7 cellular contexts compared by ENCODE assay signal in genomic region chr4:40325406-40326019, GRCh38. TPM values are rescaled to one million over a fixed set of nuclear protein-coding genes. Genes with fewer than 3 reads are reported as not detected.
DNase-seq lines count a peak whose midpoint lies in the region; ATAC-seq and TF ChIP-seq lines count a peak whose summit lies in the region.

No MANE protein-coding gene starts in this region.

- H3K4me1 ChIP-seq in GM23338 (ENCODE audit: insufficient read depth), result peaks cover 25% of the 10 kb centered on the region
- H3K4me1 ChIP-seq in Karpas-422 (ENCODE audit: low read length), result peaks cover 41% of the 10 kb centered on the region
- H3K4me1 ChIP-seq in heart right ventricle, result peaks cover 0 to 10% (median 0%) of the 10 kb centered on the region in 9 donors
- no peaks in the 10 kb centered on the region for H3K4me1 ChIP-seq in smooth muscle cell (ENCODE audit: low read depth)

- H3K9me3 ChIP-seq in Karpas-422 (ENCODE audit: low read length) (no peaks in the 10 kb centered on the region), heart right ventricle (no peaks in the 10 kb centered on the region), smooth muscle cell (replicated peaks; ENCODE audit: low read depth) (no peaks in the 10 kb centered on the region)

- H3F3A ChIP-seq in GM23338 (replicated peaks; ENCODE audit: low read depth) (no peaks in the 10 kb centered on the region), smooth muscle cell (ENCODE audit: low read depth) (peaks cover 11% of the 10 kb centered on the region)

- 23% methylated on average over 2 of the region's 2 CpGs for WGBS in heart right ventricle, 2 donors
- 23% methylated on average over 2 of the region's 2 CpGs for WGBS in smooth muscle cell (ENCODE audit: low lambda C conversion rate)

- no peaks in the 10 kb centered on the region for H3K9me2 ChIP-seq in GM23338 (ENCODE audit: insufficient read depth)
- H3K9me2 ChIP-seq in Karpas-422 (replicated peaks; ENCODE audit: insufficient read depth, low read length), result no peaks in the 10 kb centered on the region

- TF ChIP-seq CTCF in GM12873 (IDR thresholded peaks at IDR 0.05; ENCODE audit: insufficient read depth, low read depth, low read length, missing control alignments), result peak; percentile 88
- TF ChIP-seq CTCF in GM23338 (conservative IDR thresholded peaks at IDR 0.05; ENCODE audit: low read depth in 2 of 2), result peak; percentile 88 to 96
- peak; percentile 31 to 85 (median 69) for TF ChIP-seq CTCF in heart right ventricle (IDR thresholded peaks at IDR 0.05)
- TF ChIP-seq CTCF in smooth muscle cell (IDR thresholded peaks at IDR 0.05; ENCODE audit: borderline replicate concordance, insufficient read depth, poor library complexity, severe bottlenecking), result peak; percentile 77

- H3K36me3 ChIP-seq in GM23338 (ENCODE audit: insufficient read depth), result no peaks in the 10 kb centered on the region
- no peaks in the 10 kb centered on the region for H3K36me3 ChIP-seq in Karpas-422 (ENCODE audit: insufficient read depth, low read length)
- no peaks in the 10 kb centered on the region for H3K36me3 ChIP-seq in heart right ventricle
- H3K36me3 ChIP-seq in smooth muscle cell (ENCODE audit: low read depth), result no peaks in the 10 kb centered on the region

- intact Hi-C loops in heart right ventricle (cut with DNase I), result no loop called here

- H3K27me3 Mint-ChIP-seq in GM23338 (ENCODE audit: insufficient read depth, low read depth, poor library complexity), result peaks cover 17% of the 10 kb centered on the region

- H3K27me3 ChIP-seq in GM23338 (ENCODE audit: insufficient read depth), result no peaks in the 10 kb centered on the region
- no peaks in the 10 kb centered on the region for H3K27me3 ChIP-seq in Karpas-422 (ENCODE audit: low read length)
- H3K27me3 ChIP-seq in heart right ventricle, result peaks cover 0 to 6% (median 0%) of the 10 kb centered on the region in 7 donors
- no peaks in the 10 kb centered on the region for H3K27me3 ChIP-seq in smooth muscle cell (ENCODE audit: low read depth)

- H3K4me3 ChIP-seq in GM23338 (no peak overlapping the region), Karpas-422 (ENCODE audit: low read length) (no peak overlapping the region), heart right ventricle (no peak overlapping the region), smooth muscle cell (no peak overlapping the region)

- no peak overlapping the region for H3K9ac ChIP-seq in Karpas-422 (ENCODE audit: low read length)
- no peak overlapping the region for H3K9ac ChIP-seq in smooth muscle cell (ENCODE audit: low read depth)

- H3K36me3 Mint-ChIP-seq in GM23338 (ENCODE audit: low read depth), result no peaks in the 10 kb centered on the region; the same call in 2 of the 3 replicates
- H3K36me3 Mint-ChIP-seq in activated naive CD4-positive, alpha-beta T cell treated with anti-CD3 and anti-CD28 coated beads, Interleukin-2, amount 50 U/mL, for 72 hours, result no peaks in the 10 kb centered on the region

- H2AFZ ChIP-seq in GM23338 (no peak overlapping the region), Karpas-422 (ENCODE audit: low read length) (no peak overlapping the region; the same call in 1 of the 2 replicates), smooth muscle cell (ENCODE audit: low read depth) (no peak overlapping the region)

- no peak overlapping the region for H3K4me3 Mint-ChIP-seq in GM23338

- H3K27ac Mint-ChIP-seq in GM23338, result no peak overlapping the region
- H3K27ac Mint-ChIP-seq in activated naive CD4-positive, alpha-beta T cell treated with anti-CD3 and anti-CD28 coated beads, Interleukin-2, amount 50 U/mL, for 72 hours, result peak overlapping the region in 1 of 2 donors; percentile 34

- peaks cover 27% of the 10 kb centered on the region for H3K4me1 Mint-ChIP-seq in GM23338

- H4K20me1 ChIP-seq in GM23338 (replicated peaks; ENCODE audit: insufficient read depth), result no peaks in the 10 kb centered on the region
- no peaks in the 10 kb centered on the region for H4K20me1 ChIP-seq in Karpas-422 (ENCODE audit: insufficient read depth, low read depth, low read length)
- no peaks in the 10 kb centered on the region for H4K20me1 ChIP-seq in smooth muscle cell (ENCODE audit: low read depth)

- no peaks in the 10 kb centered on the region for H3K9me3 Mint-ChIP-seq in GM23338
- H3K9me3 Mint-ChIP-seq in activated naive CD4-positive, alpha-beta T cell treated with anti-CD3 and anti-CD28 coated beads, Interleukin-2, amount 50 U/mL, for 72 hours, result no peaks in the 10 kb centered on the region

- peak; percentile 90 for ATAC-seq in GM23338
- peak; percentile 97 for ATAC-seq in activated naive CD4-positive, alpha-beta T cell treated with anti-CD3 and anti-CD28 coated beads, Interleukin-2, amount 50 U/mL, for 72 hours
- ATAC-seq in heart right ventricle, result peak in 3 of 8 donors; percentile 43 to 52 (median 44)

- H3K4me2 ChIP-seq in GM23338 (no peak overlapping the region), Karpas-422 (ENCODE audit: low read depth, low read length, poor library complexity, severe bottlenecking) (peak overlapping the region; percentile 45), smooth muscle cell (no peak overlapping the region)

- DNase-seq in GM23338 (ENCODE audit: low spot score) (peak; percentile 87), Karpas-422 (peak; percentile 92), RKO (ENCODE audit: low spot score) (peak; percentile 83), heart right ventricle (no peak), smooth muscle cell (lab: John Stamatoyannopoulos, UW; ENCODE audit: unreplicated experiment) (no peak)
- no peak for DNase-seq in activated naive CD4-positive, alpha-beta T cell treated with anti-CD3 and anti-CD28 coated beads, Interleukin-2, amount 50 U/mL, for 72 hours (ENCODE audit: low spot score in 2 of 2)

- H3K79me2 ChIP-seq in GM23338 (replicated peaks; ENCODE audit: insufficient read depth), result no peaks in the 10 kb centered on the region
- no peaks in the 10 kb centered on the region for H3K79me2 ChIP-seq in Karpas-422 (ENCODE audit: low read length)
- H3K79me2 ChIP-seq in smooth muscle cell (ENCODE audit: low read depth), result no peaks in the 10 kb centered on the region

- H3K27ac ChIP-seq in GM23338 (ENCODE audit: low read depth), result no peak overlapping the region
- peak overlapping the region; percentile 43 for H3K27ac ChIP-seq in Karpas-422 (ENCODE audit: low read length)
- no peak overlapping the region for H3K27ac ChIP-seq in heart right ventricle
- H3K27ac ChIP-seq in smooth muscle cell (ENCODE audit: low read depth), result no peak overlapping the region

TF ChIP-seq in GM23338, 12 proteins besides CTCF, POLR2A, EP300 and RAD21 (continues in another document):
- TF ChIP-seq ZNF114 (CRISPR knock-in tag; IDR thresholded peaks at IDR 0.05), result no peak
- TF ChIP-seq POLR2AphosphoS5 (IDR thresholded peaks at IDR 0.05; ENCODE audit: low read depth), result no peak
- TF ChIP-seq REST (IDR thresholded peaks at IDR 0.05; ENCODE audit: unreplicated experiment), result no peak
- no peak for TF ChIP-seq EZH2phosphoT487 (IDR thresholded peaks at IDR 0.05; ENCODE audit: unreplicated experiment)

RNA-seq across cellular contexts. Expression of gene CHRNA9, which starts 9.6 kb away (rescaled TPM):
- total RNA-seq in GM23338 (2014; rRNA removed; shearing (Covaris generic)), result 0.78 and 5.7 TPM in 2 replicates
- polyA plus RNA-seq in GM23338 (2016; fragmentation: Nextera tagmentation; extraction: Ambion mirVana) (0.24 and 0.58 TPM in 2 replicates), heart right ventricle (not detected), smooth muscle cell (2.4 and 5.3 TPM in 2 replicates)
- total RNA-seq in Karpas-422 (2014; rRNA removed; shearing (Covaris generic); ENCODE audit: low replicate concordance), result 0.15 and 0.25 TPM in 2 replicates
- total RNA-seq in activated naive CD4-positive, alpha-beta T cell treated with anti-CD3 and anti-CD28 coated beads, Interleukin-2, amount 50 U/mL, for 72 hours, result not detected
- total RNA-seq in heart right ventricle (not detected), smooth muscle cell (7.3 and 15.8 TPM in 2 replicates)

Comparison
In these comparisons a context has a peak if more than half of its experiments do, and no peak if none do; other contexts are left out.
1. DNase-seq: peak in GM23338 (single experiment), Karpas-422 (single experiment) and RKO (single experiment); none in activated naive CD4-positive, alpha-beta T cell treated with anti-CD3 and anti-CD28 coated beads, Interleukin-2, amount 50 U/mL, for 72 hours (0 of 2), heart right ventricle (0 of 2) and smooth muscle cell (single experiment).
2. Peak in every context shown above with its lines, with median percentiles within 50 percentile points of each other: CTCF ChIP-seq.